ENCODE assay signal across 14 cellular contexts in genomic region chr19:44648536-44649370, GRCh38. TPM values are rescaled to one million over a fixed set of nuclear protein-coding genes. Genes with fewer than 3 reads are reported as not detected.
DNase-seq lines count a peak whose midpoint lies in the region; ATAC-seq and TF ChIP-seq lines count a peak whose summit lies in the region.
"Had no signal": no experiment of that assay in that cellular context is flagged by ENCODE, and none has a peak within 500 bp of the region (broad histone marks: within the 10 kb centered on the region; RNA-seq: fewer than 3 reads in every experiment).

No MANE protein-coding gene starts in this region.

- no peaks in the 10 kb centered on the region for H3K27me3 ChIP-seq in right lobe of liver
- H3K27me3 ChIP-seq: Peyer's patch had no signal

- 26% methylated on average over 4 of the region's 4 CpGs for WGBS in right lobe of liver (ENCODE audit: insufficient coverage, low coverage, low lambda C conversion rate, missing lambda C conversion rate)

- TF ChIP-seq CTCF in epithelial cell of esophagus (IDR thresholded peaks at IDR 0.05; ENCODE audit: insufficient read depth, low read depth, low read length, missing control alignments): no peak
- no peak for TF ChIP-seq CTCF in right lobe of liver (IDR thresholded peaks at IDR 0.05)

- H3K27ac ChIP-seq in right lobe of liver: peak overlapping the region in 2 of 3 donors; percentile 67 to 79

- peak; percentile 67 for ATAC-seq in Right ventricle myocardium inferior
- ATAC-seq in right lobe of liver: peak; percentile 54 to 77 (median 64)
- ATAC-seq in HG03039 (IDR thresholded peaks at IDR 0.05; ENCODE audit: unreplicated experiment): no peak
- ATAC-seq: stimulated activated naive CD8-positive, alpha-beta T cell treated with anti-CD3 and anti-CD28 coated beads, Interleukin-15, amount 100 ng/mL, for 72 hours had no signal

- peaks cover 5 to 60% (median 33%) of the 10 kb centered on the region in 4 donors for H3K36me3 ChIP-seq in right lobe of liver

- intact Hi-C loops in Right ventricle myocardium inferior (cut with DNase I): loop anchor here (1.0 to 5.0 kb wide), 2 partner anchors 19 to 36 kb away; partner anchors contain the start of gene IGSF23
- intact Hi-C loops in cardiac septum (cut with DNase I): no loop called here
- intact Hi-C loops in right lobe of liver (cut with DNase I): no loop called here

- H3K4me3 ChIP-seq in epithelial cell of esophagus (ENCODE audit: low read length) (no peak overlapping the region), right lobe of liver (no peak overlapping the region)
- H3K4me3 ChIP-seq: Peyer's patch had no signal

- peaks cover 0 to 40% (median 20%) of the 10 kb centered on the region in 4 donors for H3K4me1 ChIP-seq in right lobe of liver

- no peaks in the 10 kb centered on the region for H3K9me3 ChIP-seq in right lobe of liver
- H3K9me3 ChIP-seq: Peyer's patch had no signal

- no peak for TF ChIP-seq POLR2A in right lobe of liver (IDR thresholded peaks at IDR 0.05)

- DNase-seq in Right ventricle myocardium inferior (ENCODE audit: missing footprints): no peak
- no peak for DNase-seq in cardiac septum (ENCODE audit: low spot score)
- peak; percentile 69 for DNase-seq in epithelial cell of esophagus (ENCODE audit: low read depth)
- DNase-seq in right lobe of liver: peak; percentile 51 to 71 (median 70)
- no peak for DNase-seq in UCSD-AML1 (lab: John Stamatoyannopoulos, UW; ENCODE audit: unreplicated experiment)
- no peak for DNase-seq in HCEC 1CT
- DNase-seq in SKM-1 (lab: John Stamatoyannopoulos, UW; ENCODE audit: unreplicated experiment): no peak
- DNase-seq: activated CD4-positive, CD25-positive, alpha-beta regulatory T cell treated with anti-CD3 and anti-CD28 coated beads, Interleukin-2, amount 50 U/mL, for 72 hours; activated naive CD4-positive, alpha-beta T cell treated with anti-CD3 and anti-CD28 coated beads, Interleukin-2, amount 50 U/mL, for 16 hours; NCI-H1436; stimulated activated naive CD8-positive, alpha-beta T cell treated with anti-CD3 and anti-CD28 coated beads, Interleukin-15, amount 100 ng/mL, for 72 hours had no signal

RNA-seq across cellular contexts. Expression of gene PVR, which starts 5.0 kb away (rescaled TPM):
- total RNA-seq in Right ventricle myocardium inferior (38.0 TPM), cardiac septum (44.0 TPM), right lobe of liver (10 to 100 TPM; 26.6 to 66.6 (median 55.5) TPM)

RNA-seq across cellular contexts. Expression of gene CEACAM19, which starts 22.5 kb away (rescaled TPM):
- total RNA-seq in Right ventricle myocardium inferior (2.8 TPM), cardiac septum (7.6 TPM), right lobe of liver (1 to 10 TPM; 3.3 to 9.0 (median 4.5) TPM)

RNA-seq across cellular contexts. Expression of gene IGSF23, which starts 35.4 kb away (rescaled TPM):
- total RNA-seq in Right ventricle myocardium inferior: not detected
- total RNA-seq in cardiac septum: not detected
- total RNA-seq in right lobe of liver: 10 to 100 TPM in 3 of 6 experiments, 1 to 10 TPM in 3; 4.4 to 15.2 (median 9.0) TPM
- total RNA-seq: mesothelial cell of epicardium had no signal

RNA-seq across cellular contexts. Expression of gene CEACAM16, which starts 50.2 kb away (rescaled TPM):
- not detected for total RNA-seq in Right ventricle myocardium inferior
- not detected for total RNA-seq in cardiac septum
- total RNA-seq in right lobe of liver: not detected
- total RNA-seq: mesothelial cell of epicardium, Peyer's patch had no signal

Comparison
In these comparisons a context has a peak if more than half of its experiments do, and no peak if none do; other contexts are left out.
1. DNase-seq: peak in epithelial cell of esophagus (single experiment) and right lobe of liver (3 of 3); none in Right ventricle myocardium inferior (single experiment), cardiac septum (single experiment), UCSD-AML1 (single experiment), HCEC 1CT (single experiment) and SKM-1 (single experiment).